ENCODE assay signal across 21 cellular contexts in the genomic region with DNA sequence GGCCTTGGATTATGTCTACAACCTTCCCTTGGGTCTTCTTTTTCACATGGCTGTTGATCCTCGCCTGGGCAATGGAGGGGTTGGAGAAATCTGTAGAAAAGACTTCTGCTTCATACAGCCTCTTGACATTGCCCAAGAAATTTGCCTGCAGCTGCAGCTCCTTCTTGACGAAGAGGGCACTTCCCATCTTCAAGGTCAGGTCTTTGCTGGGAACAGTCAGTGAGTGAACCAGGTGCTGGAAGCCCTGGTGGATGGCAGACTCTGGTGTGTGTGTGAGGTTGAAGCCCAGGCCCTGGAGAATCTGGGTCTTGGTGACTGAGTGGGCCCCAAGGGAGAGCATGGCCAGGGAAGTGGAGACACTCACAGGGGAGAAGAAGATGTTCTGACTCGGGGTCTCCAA. TPM values are rescaled to one million over a fixed set of nuclear protein-coding genes. Genes with fewer than 3 reads are reported as not detected.
DNase-seq lines count a peak whose midpoint lies in the region; ATAC-seq, FAIRE-seq and TF ChIP-seq lines count a peak whose summit lies in the region.
"Had no signal": no experiment of that assay in that cellular context is flagged by ENCODE, and none has a peak within 500 bp of the region (broad histone marks: within the 10 kb centered on the region; RNA-seq: fewer than 3 reads in every experiment).

No MANE protein-coding gene starts in this region.

- H3K4me3 ChIP-seq in right atrium auricular region (no peak overlapping the region), heart left ventricle (no peak overlapping the region), astrocyte (ENCODE audit: insufficient read depth, low read depth, low read length) (no peak overlapping the region)
- H3K4me3 ChIP-seq: BLaER1, HAP-1 had no signal

- no peaks in the 10 kb centered on the region for H3K36me3 Mint-ChIP-seq in astrocyte (ENCODE audit: low read depth, unreplicated experiment)
- H3K36me3 Mint-ChIP-seq in osteocyte (ENCODE audit: unreplicated experiment) = no peaks in the 10 kb centered on the region
- H3K36me3 Mint-ChIP-seq: CD14-positive monocyte had no signal

- H4K20me1 ChIP-seq in astrocyte (ENCODE audit: insufficient read depth, low read length) = no peaks in the 10 kb centered on the region
- H4K20me1 ChIP-seq: BLaER1 had no signal

- H3K27me3 ChIP-seq in right atrium auricular region (no peaks in the 10 kb centered on the region), heart left ventricle (peaks cover 0 to 16% (median 0%) of the 10 kb centered on the region in 9 donors), astrocyte (ENCODE audit: insufficient read depth, low read length) (peaks cover 2% of the 10 kb centered on the region)
- H3K27me3 ChIP-seq: BLaER1 had no signal

- no peak overlapping the region for H3K4me2 ChIP-seq in astrocyte (ENCODE audit: low read length)
- H3K4me2 ChIP-seq: BLaER1 had no signal

- H3K36me3 ChIP-seq in right atrium auricular region (no peaks in the 10 kb centered on the region), heart left ventricle (no peaks in the 10 kb centered on the region), astrocyte (ENCODE audit: insufficient read depth, low read length) (no peaks in the 10 kb centered on the region)
- H3K36me3 ChIP-seq: BLaER1, HAP-1 had no signal

- no peak overlapping the region for H3K9ac ChIP-seq in astrocyte (ENCODE audit: low read length)
- H3K9ac ChIP-seq: BLaER1 had no signal

- TF ChIP-seq POLR2A in heart left ventricle (IDR thresholded peaks at IDR 0.05) (no peak), erythroblast (IDR thresholded peaks at IDR 0.05; ENCODE audit: low read length) (no peak)

- H3K27ac ChIP-seq in right atrium auricular region = no peak overlapping the region
- H3K27ac ChIP-seq in heart left ventricle = no peak overlapping the region
- no peak overlapping the region for H3K27ac ChIP-seq in astrocyte (ENCODE audit: low read depth, low read length)
- H3K27ac ChIP-seq: BLaER1, HL-60 had no signal

- H3K27me3 Mint-ChIP-seq in astrocyte (ENCODE audit: low read depth, unreplicated experiment) (peaks cover 48% of the 10 kb centered on the region), osteocyte (ENCODE audit: unreplicated experiment) (peaks cover 21% of the 10 kb centered on the region)

- H3K79me2 ChIP-seq in astrocyte (ENCODE audit: insufficient read depth, low read length) = no peaks in the 10 kb centered on the region

- H3K4me1 ChIP-seq in right atrium auricular region (no peaks in the 10 kb centered on the region), heart left ventricle (no peaks in the 10 kb centered on the region), astrocyte (ENCODE audit: insufficient read depth, low read length) (peaks cover 7% of the 10 kb centered on the region)
- H3K4me1 ChIP-seq: BLaER1, HAP-1 had no signal

- FAIRE-seq in astrocyte (lab: Jason Lieb, UNC) = no peak
- FAIRE-seq: H1 had no signal

- TF ChIP-seq CTCF in right atrium auricular region (IDR thresholded peaks at IDR 0.05) (no peak), heart left ventricle (IDR thresholded peaks at IDR 0.05) (no peak), astrocyte (IDR thresholded peaks at IDR 0.05; ENCODE audit: insufficient read depth, low read depth, low read length) (no peak), osteocyte (IDR thresholded peaks at IDR 0.05) (no peak)

- peak; percentile 18 for DNase-seq in right atrium auricular region (ENCODE audit: low spot score)
- DNase-seq in heart left ventricle = no peak
- no peak for DNase-seq in astrocyte (ENCODE audit: low read depth)
- DNase-seq in osteocyte (ENCODE audit: extremely low spot score, unreplicated experiment) = peak; percentile 70
- DNase-seq in NOMO-1 treated with dmso at 0.1 percent for 144 hours (lab: John Stamatoyannopoulos, UW; ENCODE audit: unreplicated experiment) = no peak
- DNase-seq in erythroblast (lab: John Stamatoyannopoulos, UW) = no peak
- no peak for DNase-seq in activated T-cell treated with anti-CD3 and anti-CD28 coated beads, Interleukin-2, amount 50 U/mL, for 1 hour
- DNase-seq: 8988T; CD4-positive, alpha-beta memory T cell; DMS153; DMS79; GF-D8 had no signal

- H3K4me1 Mint-ChIP-seq in astrocyte (ENCODE audit: low read depth, unreplicated experiment) = no peaks in the 10 kb centered on the region
- no peaks in the 10 kb centered on the region for H3K4me1 Mint-ChIP-seq in osteocyte (ENCODE audit: unreplicated experiment)
- H3K4me1 Mint-ChIP-seq: CD4-positive, alpha-beta memory T cell had no signal

- H3K27ac Mint-ChIP-seq in astrocyte (ENCODE audit: unreplicated experiment) (peak overlapping the region; percentile 35), osteocyte (ENCODE audit: unreplicated experiment) (no peak overlapping the region)
- H3K27ac Mint-ChIP-seq: CD14-positive monocyte; CD4-positive, alpha-beta memory T cell had no signal

- intact Hi-C loops in heart left ventricle (cut with DNase I) = no loop called here

- no peak overlapping the region for H2AFZ ChIP-seq in astrocyte (ENCODE audit: low read depth, low read length)

- no peak overlapping the region for H3K4me3 Mint-ChIP-seq in astrocyte (ENCODE audit: unreplicated experiment)
- H3K4me3 Mint-ChIP-seq in osteocyte (ENCODE audit: unreplicated experiment) = no peak overlapping the region
- H3K4me3 Mint-ChIP-seq: CD14-positive monocyte; CD4-positive, alpha-beta memory T cell had no signal

- peaks cover 17% of the 10 kb centered on the region for H3K9me3 Mint-ChIP-seq in astrocyte (ENCODE audit: unreplicated experiment)
- no peaks in the 10 kb centered on the region for H3K9me3 Mint-ChIP-seq in osteocyte (ENCODE audit: unreplicated experiment)

- H3K9me3 ChIP-seq in right atrium auricular region = peaks cover 0 to 13% of the 10 kb centered on the region in 2 donors
- peaks cover 0 to 11% (median 0%) of the 10 kb centered on the region in 12 donors for H3K9me3 ChIP-seq in heart left ventricle
- H3K9me3 ChIP-seq in astrocyte (ENCODE audit: insufficient read depth, low read depth, low read length) = peaks cover 14% of the 10 kb centered on the region
- H3K9me3 ChIP-seq: HAP-1 had no signal

- WGBS in heart left ventricle, 4 donors = 69 to 78% (median 75%) methylated on average over 3 of the region's 3 CpGs

- no peak for ATAC-seq in heart left ventricle
- no peak for ATAC-seq in GM19455 (IDR thresholded peaks at IDR 0.05; ENCODE audit: unreplicated experiment)

RNA-seq across cellular contexts. Expression of a gene that starts 6.7 kb away (rescaled TPM):
- not detected for total RNA-seq in right atrium auricular region
- not detected for total RNA-seq in heart left ventricle
- polyA plus RNA-seq in heart left ventricle = not detected
- 0.22 TPM in 1 of 2 replicates, not detected in the other for total RNA-seq in astrocyte
- total RNA-seq in osteocyte = not detected in 2 replicates
- total RNA-seq: A673; CD4-positive, alpha-beta memory T cell; H1; HT1080 had no signal
- polyA plus RNA-seq: CD14-positive monocyte; CD4-positive, alpha-beta memory T cell; H1 had no signal

RNA-seq across cellular contexts. Expression of a gene that starts 16.7 kb away (rescaled TPM):
- not detected for total RNA-seq in right atrium auricular region
- not detected for total RNA-seq in heart left ventricle
- not detected for polyA plus RNA-seq in heart left ventricle
- 0.14 TPM in 1 of 2 replicates, not detected in the other for total RNA-seq in astrocyte
- not detected in 2 replicates for total RNA-seq in osteocyte
- total RNA-seq: A673; CD4-positive, alpha-beta memory T cell; HT1080 had no signal
- polyA plus RNA-seq: AG04450; CD14-positive monocyte; CD4-positive, alpha-beta memory T cell had no signal

RNA-seq across cellular contexts. Expression of a gene that starts 40.0 kb away (rescaled TPM):
- total RNA-seq in right atrium auricular region (not detected), heart left ventricle (not detected), astrocyte (not detected in 2 replicates), osteocyte (not detected in 2 replicates)
- not detected for polyA plus RNA-seq in heart left ventricle
- total RNA-seq: A673; CD4-positive, alpha-beta memory T cell; H1; HT1080 had no signal
- polyA plus RNA-seq: AG04450; CD14-positive monocyte; CD4-positive, alpha-beta memory T cell; H1 had no signal

Comparison
In these comparisons a context has a peak if more than half of its experiments do, and no peak if none do; other contexts are left out.
1. DNase-seq: peak in right atrium auricular region (single experiment) and osteocyte (single experiment); none in heart left ventricle (0 of 5), astrocyte (single experiment), NOMO-1 treated with dmso at 0.1 percent for 144 hours (single experiment), erythroblast (0 of 2) and activated T-cell treated with anti-CD3 and anti-CD28 coated beads, Interleukin-2, amount 50 U/mL, for 1 hour (single experiment).